Comparison of ENCODE assay signal across 17 cellular contexts in the genomic region with DNA sequence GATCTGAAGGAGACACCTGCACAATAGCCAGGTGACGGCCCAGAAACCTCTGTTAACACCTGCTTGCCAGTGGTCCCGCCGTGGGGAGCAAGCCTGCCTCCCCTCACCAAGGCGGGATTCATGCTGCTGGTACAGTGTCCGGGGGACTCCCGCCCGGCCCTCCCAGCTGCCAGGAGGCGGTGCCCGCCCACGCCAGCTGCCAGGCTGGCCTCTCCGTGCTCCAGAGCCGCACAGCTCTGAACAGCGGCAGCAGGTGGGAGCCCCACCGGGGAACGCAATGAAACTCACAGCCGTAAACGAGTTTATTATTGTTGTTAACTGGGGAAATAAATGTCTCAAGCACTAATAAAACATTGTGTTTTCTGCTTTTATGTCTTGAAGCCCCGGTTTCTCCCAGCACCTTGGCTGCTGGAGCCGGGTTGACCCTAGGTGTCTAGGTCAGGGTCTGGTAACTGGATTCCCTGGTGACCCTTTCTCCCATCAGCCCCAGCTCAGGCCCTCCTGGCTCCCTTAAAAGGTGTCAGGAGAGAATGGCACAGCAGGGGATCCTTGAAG.
DNase-seq lines count a peak whose midpoint lies in the region; ATAC-seq lines count a peak whose summit lies in the region.
"Had no signal": no experiment of that assay in that cellular context is flagged by ENCODE, and none has a peak within 500 bp of the region (broad histone marks: within the 10 kb centered on the region; RNA-seq: fewer than 3 reads in every experiment).

No MANE protein-coding gene starts in this region.

- DNase-seq in DMS 273 (lab: John Stamatoyannopoulos, UW; ENCODE audit: unreplicated experiment) (peak; percentile 82), DMS 273 treated with DMSO at 0.1 percent for 48 hours (lab: John Stamatoyannopoulos, UW) (no peak), NCI-H1417 (lab: John Stamatoyannopoulos, UW) (peak; percentile 42 to 90 (median 80)), NCI-H524 treated with DMSO at 0.1 percent for 48 hours (lab: John Stamatoyannopoulos, UW) (peak; percentile 62), myocyte (ENCODE audit: low read depth) (peak; percentile 81)
- no peak for DNase-seq in stimulated activated CD4-positive, alpha-beta T cell treated with anti-CD3 and anti-CD28 coated beads, Interleukin-2, amount 100 ng/mL, for 24 hours
- DNase-seq: activated CD4-positive, alpha-beta T cell treated with anti-CD3 and anti-CD28 coated beads, Interleukin-2, amount 50 U/mL, for 1 hour; AML-193; foreskin keratinocyte; GF-D8; hypothalamus; NCI-H2029 treated with DMSO at 0.1 percent for 48 hours; stimulated activated CD4-positive, alpha-beta T cell treated with anti-CD3 and anti-CD28 coated beads, Interleukin-4, amount 100 ng/mL, for 4 hours; substantia nigra; T-helper 2 cell had no signal

- ATAC-seq in GM21447 (IDR thresholded peaks at IDR 0.05; ENCODE audit: unreplicated experiment) (no peak), GM18519 (IDR thresholded peaks at IDR 0.05; ENCODE audit: low FRiP score, unreplicated experiment) (no peak)
- ATAC-seq: foreskin keratinocyte had no signal

Comparison
In these comparisons a context has a peak if more than half of its experiments do, and no peak if none do; other contexts are left out.
1. DNase-seq: peak in DMS 273 (single experiment), NCI-H1417 (3 of 3), NCI-H524 treated with DMSO at 0.1 percent for 48 hours (single experiment) and myocyte (single experiment); none in DMS 273 treated with DMSO at 0.1 percent for 48 hours (single experiment) and stimulated activated CD4-positive, alpha-beta T cell treated with anti-CD3 and anti-CD28 coated beads, Interleukin-2, amount 100 ng/mL, for 24 hours (0 of 2).